In genomic region chrX:89771639-89772038, GRCh38 we compare ENCODE assay signal across 7 cellular contexts.
DNase-seq lines count a peak whose midpoint lies in the region; ATAC-seq, FAIRE-seq and TF ChIP-seq lines count a peak whose summit lies in the region.
"Not testable (repeated sequence)": the region's sequence is repeated elsewhere in the genome, so short reads cannot be mapped to it uniquely, and the experiment has no call there.

No MANE protein-coding gene starts in this region.

- POLR2A ChIA-PET in A549 (lab: Yijun Ruan, JAX), result not testable (repeated sequence)

- not testable (repeated sequence) for H3K4me3 ChIP-seq in A549; astrocyte (ENCODE audit: insufficient read depth, low read depth, low read length); liver (ENCODE audit: low read depth in 1 of 3, low read length in 3 of 3); right lobe of liver

- not testable (repeated sequence) for H3K27ac Mint-ChIP-seq in astrocyte (ENCODE audit: unreplicated experiment)

- H3K27me3 ChIP-seq in astrocyte (ENCODE audit: insufficient read depth, low read length); liver (ENCODE audit: control insufficient read depth in 4 of 4, insufficient read depth in 4 of 4, low read length in 3 of 4); right lobe of liver: not testable (repeated sequence)

- intact Hi-C loops in right lobe of liver (cut with DNase I), result not testable (repeated sequence)

- not testable (repeated sequence) for H3K79me2 ChIP-seq in astrocyte (ENCODE audit: insufficient read depth, low read length)

- not testable (repeated sequence) for TF ChIP-seq POLR2A in A549 (IDR thresholded peaks at IDR 0.05; ENCODE audit: low read length); right lobe of liver (IDR thresholded peaks at IDR 0.05)

- not testable (repeated sequence) for H3K9me3 ChIP-seq in A549; astrocyte (ENCODE audit: insufficient read depth, low read depth, low read length); liver (ENCODE audit: control insufficient read depth in 4 of 4, low read length in 3 of 4); right lobe of liver

- not testable (repeated sequence) for TF ChIP-seq RAD21 in A549 (conservative IDR thresholded peaks at IDR 0.05 in 1 of 2, IDR thresholded peaks at IDR 0.05 in 1 of 2); liver (IDR thresholded peaks at IDR 0.05)

- H3K27me3 Mint-ChIP-seq in astrocyte (ENCODE audit: low read depth, unreplicated experiment), result not testable (repeated sequence)

- not testable (repeated sequence) for H3K4me1 ChIP-seq in A549; astrocyte (ENCODE audit: insufficient read depth, low read length); liver (ENCODE audit: control insufficient read depth in 4 of 4, insufficient read depth in 4 of 4, low read length in 3 of 4); right lobe of liver

- not testable (repeated sequence) for H3K9ac ChIP-seq in astrocyte (ENCODE audit: low read length); liver (ENCODE audit: low read depth in 1 of 2, low read length in 2 of 2)

- not testable (repeated sequence) for TF ChIP-seq CTCF in A549 (IDR thresholded peaks at IDR 0.05); astrocyte (IDR thresholded peaks at IDR 0.05; ENCODE audit: insufficient read depth, low read depth, low read length); liver (IDR thresholded peaks at IDR 0.05; ENCODE audit: low read depth, low read length, missing input control); right lobe of liver (IDR thresholded peaks at IDR 0.05)

- DNase-seq in A549 (ENCODE audit: low read depth in 1 of 2, low spot score in 1 of 2); astrocyte (ENCODE audit: low read depth); left lobe of liver (ENCODE audit: low spot score); right lobe of liver: not testable (repeated sequence)

- not testable (repeated sequence) for H3K4me1 Mint-ChIP-seq in astrocyte (ENCODE audit: low read depth, unreplicated experiment)

- H3K36me3 Mint-ChIP-seq in astrocyte (ENCODE audit: low read depth, unreplicated experiment), result not testable (repeated sequence)

- not testable (repeated sequence) for TF ChIP-seq EP300 in A549 (IDR thresholded peaks at IDR 0.05)

- not testable (repeated sequence) for H3K4me3 Mint-ChIP-seq in astrocyte (ENCODE audit: unreplicated experiment)

- ATAC-seq in A549, result not testable (repeated sequence)
- peak; percentile 54 for ATAC-seq in left lobe of liver
- ATAC-seq in right lobe of liver, result peak in 3 of 4 donors; percentile 52 to 71 (median 56)

- H4K20me1 ChIP-seq in astrocyte (ENCODE audit: insufficient read depth, low read length), result not testable (repeated sequence)

- CTCF ChIA-PET in A549 (lab: Yijun Ruan, JAX), result not testable (repeated sequence)

- H3K36me3 ChIP-seq in astrocyte (ENCODE audit: insufficient read depth, low read length); liver (ENCODE audit: control insufficient read depth in 4 of 4, insufficient read depth in 3 of 4, low read depth in 1 of 4, low read length in 3 of 4); right lobe of liver: not testable (repeated sequence)

- H2AFZ ChIP-seq in astrocyte (ENCODE audit: low read depth, low read length), result not testable (repeated sequence)

- H3K27ac ChIP-seq in A549; astrocyte (ENCODE audit: low read depth, low read length); liver (ENCODE audit: low read depth in 1 of 2, low read length in 2 of 2); right lobe of liver: not testable (repeated sequence)

- 2% methylated on average over 3 of the region's 3 CpGs for WGBS in A549 (ENCODE audit: missing lambda C conversion rate)
- 43% methylated on average over 3 of the region's 3 CpGs for WGBS in liver
- WGBS in right lobe of liver (ENCODE audit: insufficient coverage, low coverage, low lambda C conversion rate, missing lambda C conversion rate), result 45% methylated on average over 3 of the region's 3 CpGs

- H3K4me2 ChIP-seq in A549; astrocyte (ENCODE audit: low read length): not testable (repeated sequence)

- not testable (repeated sequence) for H3K9me3 Mint-ChIP-seq in astrocyte (ENCODE audit: unreplicated experiment)

- FAIRE-seq in A549 (lab: Jason Lieb, UNC) (peak; percentile 36), astrocyte (lab: Jason Lieb, UNC) (peak; percentile 45), colon (lab: Jason Lieb, UNC) (peak; percentile 10), islet of Langerhans (lab: Jason Lieb, UNC) (peak; percentile 97)

TF ChIP-seq in liver, 16 proteins besides CTCF, POLR2A, EP300 and RAD21:
- TF ChIP-seq RXRA (IDR thresholded peaks at IDR 0.05), result peak; percentile 17 to 47
- TF ChIP-seq HNF4A (conservative IDR thresholded peaks at IDR 0.05), result peak; percentile 30 to 58
